In the genomic region with DNA sequence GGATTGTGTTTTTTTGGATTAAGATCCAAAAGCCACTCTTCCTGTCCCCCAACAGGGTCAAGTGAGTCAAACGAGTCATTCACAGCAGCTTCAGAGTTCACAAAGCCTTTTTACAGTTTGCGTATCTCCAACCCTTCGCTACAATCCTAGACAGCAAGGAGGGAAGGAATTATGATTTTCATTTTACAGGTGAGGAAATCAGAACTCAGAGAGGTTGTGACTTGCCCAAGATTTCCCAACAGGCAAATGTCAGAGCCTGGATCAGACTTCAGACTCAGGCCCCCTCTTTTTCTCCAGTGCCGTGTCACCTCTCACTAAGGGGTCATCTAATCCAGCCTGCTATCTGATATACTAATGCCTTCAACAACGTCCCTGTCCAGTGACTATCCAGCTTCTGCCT, we compare ENCODE assay signal across 22 cellular contexts.
"Had no signal": no experiment of that assay in that cellular context is flagged by ENCODE, and none has a peak within 500 bp of the region (broad histone marks: within the 10 kb centered on the region; RNA-seq: fewer than 3 reads in every experiment).

No MANE protein-coding gene starts in this region.

- H3K9me3 ChIP-seq: heart right ventricle had no signal

- H3K36me3 ChIP-seq: cardiac muscle cell, heart right ventricle had no signal

- H3K4me3 Mint-ChIP-seq: activated naive CD8-positive, alpha-beta T cell treated with anti-CD3 and anti-CD28 coated beads, Interleukin-2, amount 10 ng/mL, durations not matched to agents 7 days and 5 days; endodermal cell; natural killer cell treated with Interleukin-12 subunit alpha and Interleukin-12 subunit beta and Interleukin-15 and Interleukin-18, amount 100 ng/mL, for 72 hours; stimulated activated naive B cell treated with anti-CD40 and anti-IgM and Interleukin-4, amounts not matched to agents 10 μg/mL and 1 μg/mL and 100 μg/mL, for 72 hours; T-helper 1 cell treated with Interleukin-12 subunit alpha and Interleukin-12 subunit beta and Interleukin-4 antibody, amounts not matched to agents 30 μg/mL and 1 μg/mL, for 36 hours had no signal

- H3K4me2 ChIP-seq: smooth muscle cell had no signal

- H3K27ac Mint-ChIP-seq: activated naive CD8-positive, alpha-beta T cell treated with anti-CD3 and anti-CD28 coated beads, Interleukin-2, amount 10 ng/mL, durations not matched to agents 7 days and 5 days; endodermal cell; natural killer cell treated with Interleukin-12 subunit alpha and Interleukin-12 subunit beta and Interleukin-15 and Interleukin-18, amount 100 ng/mL, for 72 hours; stimulated activated naive B cell treated with anti-CD40 and anti-IgM and Interleukin-4, amounts not matched to agents 10 μg/mL and 1 μg/mL and 100 μg/mL, for 72 hours; T-helper 1 cell treated with Interleukin-12 subunit alpha and Interleukin-12 subunit beta and Interleukin-4 antibody, amounts not matched to agents 30 μg/mL and 1 μg/mL, for 36 hours had no signal

- H3K4me3 ChIP-seq: cardiac muscle cell, heart right ventricle, smooth muscle cell had no signal

- H3K27ac ChIP-seq: cardiac muscle cell, epithelial cell of prostate, heart right ventricle had no signal

- DNase-seq: activated CD4-positive, alpha-beta T cell treated with anti-CD3 and anti-CD28 coated beads for 4 hours; activated CD4-positive, alpha-beta T cell treated with anti-CD3 and anti-CD28 coated beads, Interleukin-2, amount 50 U/mL, for 48 hours; activated CD4-positive, CD25-positive, alpha-beta regulatory T cell; activated naive CD4-positive, alpha-beta T cell treated with Interleukin-2 at 50 U/mL for 16 hours; activated naive CD8-positive, alpha-beta T cell treated with anti-CD3 and anti-CD28 coated beads, Interleukin-2, amount 10 ng/mL, durations not matched to agents 7 days and 5 days; activated T-cell treated with anti-CD3 and anti-CD28 coated beads, Interleukin-2, amount 50 U/mL, for 48 hours; amygdala; cortex of kidney; heart right ventricle; midbrain; posterior cingulate gyrus; stimulated activated CD4-positive, alpha-beta T cell treated with anti-CD3 and anti-CD28 coated beads, Interleukin-2, amount 100 ng/mL, for 48 hours; stimulated activated CD8-positive, alpha-beta memory T cell treated with anti-CD3 and anti-CD28 coated beads, Interleukin-4, amount 100 ng/mL, for 48 hours; stimulated activated naive B cell treated with anti-CD40 and anti-IgM and Interleukin-4, amounts not matched to agents 10 μg/mL and 1 μg/mL and 100 μg/mL, for 72 hours; T1000; trophoblast cell had no signal

- H3K4me1 Mint-ChIP-seq: activated naive CD8-positive, alpha-beta T cell treated with anti-CD3 and anti-CD28 coated beads, Interleukin-2, amount 10 ng/mL, durations not matched to agents 7 days and 5 days; stimulated activated naive B cell treated with anti-CD40 and anti-IgM and Interleukin-4, amounts not matched to agents 10 μg/mL and 1 μg/mL and 100 μg/mL, for 72 hours had no signal

- H3K9me3 Mint-ChIP-seq: activated naive CD8-positive, alpha-beta T cell treated with anti-CD3 and anti-CD28 coated beads, Interleukin-2, amount 10 ng/mL, durations not matched to agents 7 days and 5 days; endodermal cell; natural killer cell treated with Interleukin-12 subunit alpha and Interleukin-12 subunit beta and Interleukin-15 and Interleukin-18, amount 100 ng/mL, for 72 hours; stimulated activated naive B cell treated with anti-CD40 and anti-IgM and Interleukin-4, amounts not matched to agents 10 μg/mL and 1 μg/mL and 100 μg/mL, for 72 hours; T-helper 1 cell treated with Interleukin-12 subunit alpha and Interleukin-12 subunit beta and Interleukin-4 antibody, amounts not matched to agents 30 μg/mL and 1 μg/mL, for 36 hours had no signal

- H3K27me3 ChIP-seq: cardiac muscle cell had no signal

- H3K36me3 Mint-ChIP-seq: activated naive CD8-positive, alpha-beta T cell treated with anti-CD3 and anti-CD28 coated beads, Interleukin-2, amount 10 ng/mL, durations not matched to agents 7 days and 5 days; natural killer cell treated with Interleukin-12 subunit alpha and Interleukin-12 subunit beta and Interleukin-15 and Interleukin-18, amount 100 ng/mL, for 72 hours; stimulated activated naive B cell treated with anti-CD40 and anti-IgM and Interleukin-4, amounts not matched to agents 10 μg/mL and 1 μg/mL and 100 μg/mL, for 72 hours had no signal
